Comparison of ENCODE assay signal across 10 cellular contexts in genomic region chr3:71310595-71311319, GRCh38.
DNase-seq lines count a peak whose midpoint lies in the region; ATAC-seq and TF ChIP-seq lines count a peak whose summit lies in the region.
"Had no signal": no experiment of that assay in that cellular context is flagged by ENCODE, and none has a peak within 500 bp of the region (broad histone marks: within the 10 kb centered on the region; RNA-seq: fewer than 3 reads in every experiment).

No MANE protein-coding gene starts in this region.

- H2AFZ ChIP-seq in mammary epithelial cell (ENCODE audit: low read depth, low read length) = no peak overlapping the region

- no peaks in the 10 kb centered on the region for H3K79me2 ChIP-seq in mammary epithelial cell (ENCODE audit: insufficient read depth, low read length)

- CTCF ChIA-PET in activated naive CD4-positive, alpha-beta T cell treated with anti-CD3 and anti-CD28 coated beads for 36 hours (lab: Charles Lee) = interaction anchor here (1.1 kb wide), 1 partner anchor 10 kb away, joined by 3 read pairs; no protein-coding TSS in a partner anchor
- CTCF ChIA-PET in mammary epithelial cell (lab: Charles Lee; ENCODE audit: low non-redundant PET) = no interaction called here

- H3K27me3 Mint-ChIP-seq in activated naive CD4-positive, alpha-beta T cell treated with anti-CD3 and anti-CD28 coated beads for 36 hours (ENCODE audit: low read depth) = no peaks in the 10 kb centered on the region
- H3K27me3 Mint-ChIP-seq in type B pancreatic cell = no peaks in the 10 kb centered on the region

- H3K4me1 Mint-ChIP-seq in activated naive CD4-positive, alpha-beta T cell treated with anti-CD3 and anti-CD28 coated beads for 36 hours (ENCODE audit: low read depth) = peaks cover 67% of the 10 kb centered on the region
- H3K4me1 Mint-ChIP-seq in type B pancreatic cell (ENCODE audit: unreplicated experiment) = peaks cover 47% of the 10 kb centered on the region

- H3K36me3 Mint-ChIP-seq in activated naive CD4-positive, alpha-beta T cell treated with anti-CD3 and anti-CD28 coated beads for 36 hours (ENCODE audit: low read depth) = no peaks in the 10 kb centered on the region
- peaks cover 6% of the 10 kb centered on the region for H3K36me3 Mint-ChIP-seq in type B pancreatic cell

- peaks cover 3% of the 10 kb centered on the region for H3K4me1 ChIP-seq in mammary epithelial cell (ENCODE audit: insufficient read depth, low read length)

- no peak for ATAC-seq in HG02852 (IDR thresholded peaks at IDR 0.05; ENCODE audit: unreplicated experiment)

- H3K4me3 Mint-ChIP-seq in activated naive CD4-positive, alpha-beta T cell treated with anti-CD3 and anti-CD28 coated beads for 36 hours = no peak overlapping the region
- H3K4me3 Mint-ChIP-seq in type B pancreatic cell = no peak overlapping the region

- no peak overlapping the region for H3K4me2 ChIP-seq in mammary epithelial cell (ENCODE audit: insufficient read depth, low read depth, low read length)

- intact Hi-C loops in activated naive CD4-positive, alpha-beta T cell treated with anti-CD3 and anti-CD28 coated beads for 36 hours (cut with micrococcal nuclease) = no loop called here
- intact Hi-C loops in mammary epithelial cell (cut with micrococcal nuclease) = loop anchor here (1.0 to 5.0 kb wide), 2 partner anchors 276 to 372 kb away; no protein-coding TSS in a partner anchor

- no peak overlapping the region for H3K4me3 ChIP-seq in mammary epithelial cell (replicated peaks in 1 of 3; ENCODE audit: insufficient read depth in 1 of 3, low read depth in 2 of 3, low read length in 3 of 3)

- dilution Hi-C loops in mammary epithelial cell (cut with HindIII; ENCODE audit: low sequenced_read_pairs) = no loop called here

- no peaks in the 10 kb centered on the region for H3K9me3 ChIP-seq in mammary epithelial cell (replicated peaks; ENCODE audit: insufficient read depth, low read length)

- WGBS in mammary epithelial cell (ENCODE audit: low coverage, missing lambda C conversion rate) = 71% methylated on average over 12 of the region's 12 CpGs

- no peaks in the 10 kb centered on the region for H3K36me3 ChIP-seq in mammary epithelial cell (ENCODE audit: insufficient read depth, low read length)

- H3K9ac ChIP-seq in mammary epithelial cell (ENCODE audit: insufficient read depth, low read length) = no peak overlapping the region

- no peak overlapping the region for H3K27ac ChIP-seq in mammary epithelial cell (ENCODE audit: insufficient read depth, low read depth, low read length)

- no peaks in the 10 kb centered on the region for H3K9me3 Mint-ChIP-seq in activated naive CD4-positive, alpha-beta T cell treated with anti-CD3 and anti-CD28 coated beads for 36 hours
- H3K9me3 Mint-ChIP-seq in type B pancreatic cell = no peaks in the 10 kb centered on the region

- no peaks in the 10 kb centered on the region for H3K27me3 ChIP-seq in mammary epithelial cell (ENCODE audit: insufficient read depth, low read length)

- no peaks in the 10 kb centered on the region for H4K20me1 ChIP-seq in mammary epithelial cell (ENCODE audit: insufficient read depth, low read length)

- peak; percentile 29 for DNase-seq in activated naive CD4-positive, alpha-beta T cell treated with anti-CD3 and anti-CD28 coated beads for 36 hours
- no peak for DNase-seq in activated naive CD4-positive, alpha-beta T cell treated with anti-CD3 and anti-CD28 coated beads, Interleukin-2, amount 50 U/mL, for 16 hours
- DNase-seq in mammary epithelial cell (peak; percentile 31), medulla oblongata (ENCODE audit: extremely low spot score) (peak; percentile 41), type B pancreatic cell (ENCODE audit: extremely low spot score, unreplicated experiment) (no peak), NCI-H128 (lab: John Stamatoyannopoulos, UW; ENCODE audit: unreplicated experiment) (no peak)
- no peak for DNase-seq in stimulated activated CD4-positive, alpha-beta T cell treated with anti-CD3 and anti-CD28 coated beads, Interleukin-2, amount 100 ng/mL, for 24 hours
- DNase-seq: activated CD4-positive, alpha-beta T cell treated with anti-CD3 and anti-CD28 coated beads, Interleukin-2, amount 50 U/mL, for 48 hours; NCI-H1436 treated with DMSO at 0.1 percent for 48 hours had no signal

- no TSS peak for BruUV-seq in mammary epithelial cell (replicated peaks; lab: Mats Ljungman, UMichigan)

- peak overlapping the region; percentile 26 for H3K27ac Mint-ChIP-seq in activated naive CD4-positive, alpha-beta T cell treated with anti-CD3 and anti-CD28 coated beads for 36 hours
- no peak overlapping the region for H3K27ac Mint-ChIP-seq in type B pancreatic cell

- peak in 1 of 2 donors; percentile 33 for TF ChIP-seq CTCF in mammary epithelial cell (conservative IDR thresholded peaks at IDR 0.05 in 1 of 2, IDR thresholded peaks at IDR 0.05 in 1 of 2; ENCODE audit: extremely low read depth in 1 of 2, insufficient read depth in 1 of 2, low read depth in 1 of 2, low read length in 2 of 2)
- TF ChIP-seq CTCF in type B pancreatic cell (conservative IDR thresholded peaks at IDR 0.05) = peak; percentile 19

- in situ Hi-C loops in mammary epithelial cell (cut with MboI; ENCODE audit: low sequenced_read_pairs in 2 of 2) = no loop called here

Comparison
In these comparisons a context has a peak if more than half of its experiments do, and no peak if none do; other contexts are left out.
1. DNase-seq: peak in activated naive CD4-positive, alpha-beta T cell treated with anti-CD3 and anti-CD28 coated beads for 36 hours (single experiment), mammary epithelial cell (single experiment) and medulla oblongata (single experiment); none in activated naive CD4-positive, alpha-beta T cell treated with anti-CD3 and anti-CD28 coated beads, Interleukin-2, amount 50 U/mL, for 16 hours (single experiment), type B pancreatic cell (single experiment), NCI-H128 (single experiment) and stimulated activated CD4-positive, alpha-beta T cell treated with anti-CD3 and anti-CD28 coated beads, Interleukin-2, amount 100 ng/mL, for 24 hours (0 of 2).